11 cellular contexts compared by ENCODE assay signal in the genomic region with DNA sequence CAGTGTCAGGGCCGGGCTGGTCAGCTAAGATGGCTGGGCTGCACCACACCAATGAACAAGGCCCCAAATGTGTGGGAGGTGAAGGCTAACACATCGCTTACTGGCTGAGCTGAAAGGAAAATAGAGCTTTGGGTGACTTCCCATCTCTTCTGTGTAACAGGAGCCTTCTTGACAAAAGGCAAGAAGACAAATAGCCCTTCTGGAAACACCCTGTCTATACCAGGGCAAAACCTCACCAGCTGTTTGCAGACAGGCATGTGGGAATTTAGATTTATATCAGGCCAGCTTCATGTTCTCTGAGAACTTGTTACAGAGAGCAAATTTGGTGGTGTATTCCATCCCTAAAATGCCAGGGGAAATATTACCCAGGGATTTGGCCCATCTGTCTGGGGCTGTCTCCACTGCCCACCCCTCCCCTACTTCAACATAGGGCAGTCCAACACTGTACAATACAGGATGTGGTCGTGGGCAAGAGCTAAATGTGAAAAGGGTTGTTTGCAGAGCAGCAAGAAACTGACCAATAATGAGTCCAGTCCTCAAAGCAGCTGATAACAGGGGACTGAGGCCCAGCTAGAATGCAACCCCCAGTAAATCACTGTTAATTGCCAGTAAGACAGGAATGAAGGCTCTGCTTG. TPM values are rescaled to one million over a fixed set of nuclear protein-coding genes. Genes with fewer than 3 reads are reported as not detected.
DNase-seq lines count a peak whose midpoint lies in the region; ATAC-seq and TF ChIP-seq lines count a peak whose summit lies in the region.
"Had no signal": no experiment of that assay in that cellular context is flagged by ENCODE, and none has a peak within 500 bp of the region (broad histone marks: within the 10 kb centered on the region; RNA-seq: fewer than 3 reads in every experiment).

No MANE protein-coding gene starts in this region.

- intact Hi-C loops in breast epithelium (cut with DNase I; ENCODE audit: low total_unique reads) (no loop called here), MCF 10A (cut with micrococcal nuclease) (no loop called here), uterus (cut with DNase I; ENCODE audit: low total_unique reads) (no loop called here)

- no peaks in the 10 kb centered on the region for H3K9me3 ChIP-seq in breast epithelium
- no peaks in the 10 kb centered on the region for H3K9me3 ChIP-seq in muscle layer of colon (ENCODE audit: low read length)
- no peaks in the 10 kb centered on the region for H3K9me3 ChIP-seq in uterus
- H3K9me3 ChIP-seq in WERI-Rb-1 (ENCODE audit: severe bottlenecking) = peaks cover 4% of the 10 kb centered on the region

- H3K27ac ChIP-seq in breast epithelium (peak overlapping the region; percentile 74 to 81), brain microvascular endothelial cell (no peak overlapping the region), muscle layer of colon (ENCODE audit: low read depth, low read length) (peak overlapping the region; percentile 72), uterus (peak overlapping the region; percentile 78 to 80), WERI-Rb-1 (no peak overlapping the region)
- H3K27ac ChIP-seq: VCaP had no signal

- in situ Hi-C loops in brain microvascular endothelial cell (cut with HindIII; ENCODE audit: low pct_ligation_motif_present, low sequenced_read_pairs) = no loop called here

- H3K27ac Mint-ChIP-seq in MCF 10A (ENCODE audit: low read depth, unreplicated experiment) = no peak overlapping the region

- H3K4me1 Mint-ChIP-seq in MCF 10A (ENCODE audit: insufficient read depth, unreplicated experiment) = no peaks in the 10 kb centered on the region

- H3K9ac ChIP-seq in muscle layer of colon (ENCODE audit: low read length) = no peak overlapping the region

- DNase-seq in breast epithelium (ENCODE audit: low spot score in 2 of 2) (no peak), MCF 10A (ENCODE audit: unreplicated experiment) (no peak), brain microvascular endothelial cell (peak; percentile 20), uterus (peak in 1 of 2 donors; percentile 58), WERI-Rb-1 (no peak)
- no peak for DNase-seq in activated CD8-positive, alpha-beta memory T cell treated with anti-CD3 and anti-CD28 coated beads, Interleukin-2, amount 50 U/mL, for 4 hours
- DNase-seq: activated naive CD4-positive, alpha-beta T cell treated with anti-CD3 and anti-CD28 coated beads, Interleukin-2, amount 50 U/mL, for 16 hours had no signal

- BruUV-seq in MCF 10A (replicated peaks; lab: Mats Ljungman, UMichigan) = no TSS peak

- CTCF ChIA-PET in MCF 10A (lab: Yijun Ruan, JAX) = no interaction called here

- H3K4me1 ChIP-seq in breast epithelium = peaks cover 0 to 5% of the 10 kb centered on the region in 2 donors
- peaks cover 18% of the 10 kb centered on the region for H3K4me1 ChIP-seq in muscle layer of colon (ENCODE audit: insufficient read depth, low read length)
- H3K4me1 ChIP-seq in uterus = no peaks in the 10 kb centered on the region

- H3K4me3 ChIP-seq in breast epithelium (no peak overlapping the region), brain microvascular endothelial cell (ENCODE audit: low read depth, low read length) (no peak overlapping the region), muscle layer of colon (ENCODE audit: low read depth in 1 of 2, low read length in 2 of 2) (no peak overlapping the region), uterus (no peak overlapping the region), WERI-Rb-1 (ENCODE audit: low read depth, low read length) (no peak overlapping the region)

- H3K27me3 ChIP-seq in breast epithelium (no peaks in the 10 kb centered on the region), brain microvascular endothelial cell (replicated peaks) (no peaks in the 10 kb centered on the region), muscle layer of colon (ENCODE audit: control insufficient read depth in 1 of 2, insufficient read depth in 2 of 2, low read length in 2 of 2) (no peaks in the 10 kb centered on the region), uterus (no peaks in the 10 kb centered on the region), WERI-Rb-1 (ENCODE audit: insufficient read depth, low read depth, severe bottlenecking) (no peaks in the 10 kb centered on the region)

- POLR2A ChIA-PET in MCF 10A (lab: Yijun Ruan, JAX) = interaction anchor here (1.0 kb wide), 1 partner anchor 30 kb away, joined by 3 read pairs; no protein-coding TSS in a partner anchor

- no peak for TF ChIP-seq CTCF in breast epithelium (IDR thresholded peaks at IDR 0.05)
- no peak for TF ChIP-seq CTCF in MCF 10A (IDR thresholded peaks at IDR 0.05; ENCODE audit: unreplicated experiment)
- no peak for TF ChIP-seq CTCF in brain microvascular endothelial cell (IDR thresholded peaks at IDR 0.05; ENCODE audit: low read depth, low read length, missing control alignments)
- TF ChIP-seq CTCF in uterus (IDR thresholded peaks at IDR 0.05) = no peak
- no peak for TF ChIP-seq CTCF in WERI-Rb-1 (IDR thresholded peaks at IDR 0.05; ENCODE audit: low read depth, low read length)

- no peaks in the 10 kb centered on the region for H3K9me3 Mint-ChIP-seq in MCF 10A (ENCODE audit: unreplicated experiment)

- H3K27me3 Mint-ChIP-seq in MCF 10A (ENCODE audit: insufficient read depth, unreplicated experiment) = no peaks in the 10 kb centered on the region

- H3K36me3 Mint-ChIP-seq in MCF 10A (ENCODE audit: insufficient read depth, unreplicated experiment) = no peaks in the 10 kb centered on the region

- ATAC-seq in GM21737 (IDR thresholded peaks at IDR 0.05; ENCODE audit: unreplicated experiment) = no peak

- H3K36me3 ChIP-seq in breast epithelium (no peaks in the 10 kb centered on the region), brain microvascular endothelial cell (replicated peaks) (no peaks in the 10 kb centered on the region), muscle layer of colon (ENCODE audit: insufficient read depth, low read length) (no peaks in the 10 kb centered on the region), uterus (no peaks in the 10 kb centered on the region), WERI-Rb-1 (no peaks in the 10 kb centered on the region)

- TF ChIP-seq POLR2A in breast epithelium (IDR thresholded peaks at IDR 0.05) (no peak), uterus (IDR thresholded peaks at IDR 0.05) (no peak)

- no peak overlapping the region for H3K4me3 Mint-ChIP-seq in MCF 10A (ENCODE audit: unreplicated experiment)

RNA-seq across cellular contexts. Expression of gene AFAP1L2, which starts 37.1 kb away (rescaled TPM):
- total RNA-seq in breast epithelium (10 to 100 TPM in 2 of 3 donors, 1 to 10 TPM in 1; 4.2 to 43.9 (median 20.0) TPM), MCF 10A (2022) (5.8 and 8.5 TPM in 2 replicates), uterus (10 to 100 TPM; 28.4 to 86.6 (median 48.6) TPM)
- total RNA-seq: A673 had no signal

Comparison
In these comparisons a context has a peak if more than half of its experiments do, and no peak if none do; other contexts are left out.
1. H3K27ac ChIP-seq: peak in breast epithelium (2 of 2), muscle layer of colon (single experiment) and uterus (2 of 2); none in brain microvascular endothelial cell (single experiment) and WERI-Rb-1 (single experiment).